In the genomic region with DNA sequence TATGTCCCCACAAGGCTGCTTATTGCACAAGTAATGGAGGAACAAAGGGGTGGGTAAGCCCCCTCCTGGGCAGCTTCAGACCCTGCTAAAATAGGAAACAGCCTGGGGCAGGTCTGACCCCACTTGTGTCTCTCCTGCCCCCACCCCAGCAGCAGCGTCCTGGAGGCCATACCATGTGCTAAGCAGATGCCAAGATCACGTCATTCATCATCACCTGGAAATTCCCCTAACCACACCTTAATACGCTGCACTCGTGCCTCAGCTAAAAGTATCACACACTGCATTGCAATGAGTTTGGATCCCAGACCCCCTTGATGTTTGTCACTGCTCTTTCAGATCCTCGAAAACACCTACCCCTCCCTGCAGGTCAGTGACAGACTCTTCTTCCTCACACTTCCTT, we compare ENCODE assay signal across 13 cellular contexts. TPM values are rescaled to one million over a fixed set of nuclear protein-coding genes. Genes with fewer than 3 reads are reported as not detected.
A peak's percentile ranks its signal among the peaks of the same experiment; 100 is the strongest.
DNase-seq lines count a peak whose midpoint lies in the region; ATAC-seq and TF ChIP-seq lines count a peak whose summit lies in the region.
"Had no signal": no experiment of that assay in that cellular context is flagged by ENCODE, and none has a peak within 500 bp of the region (broad histone marks: within the 10 kb centered on the region; RNA-seq: fewer than 3 reads in every experiment).

No MANE protein-coding gene starts in this region.

- TF ChIP-seq CTCF in smooth muscle cell (IDR thresholded peaks at IDR 0.05; ENCODE audit: borderline replicate concordance, insufficient read depth, poor library complexity, severe bottlenecking): no peak

- no peaks in the 10 kb centered on the region for H4K20me1 ChIP-seq in smooth muscle cell (ENCODE audit: low read depth)

- no peaks in the 10 kb centered on the region for H3K79me2 ChIP-seq in smooth muscle cell (ENCODE audit: low read depth)

- H3K27me3 ChIP-seq in smooth muscle cell (ENCODE audit: low read depth): peaks cover 81% of the 10 kb centered on the region
- H3K27me3 ChIP-seq: ascending aorta, transverse colon had no signal

- no peak overlapping the region for H3K4me2 ChIP-seq in smooth muscle cell

- DNase-seq in activated naive CD4-positive, alpha-beta T cell treated with Interleukin-2 at 50 U/mL for 16 hours: peak; percentile 6
- DNase-seq in activated naive CD4-positive, alpha-beta T cell (lab: John Stamatoyannopoulos, UW): no peak
- DNase-seq in HK-2 (ENCODE audit: unreplicated experiment): peak; percentile 14
- peak; percentile 38 for DNase-seq in central memory CD4-positive, alpha-beta T cell
- DNase-seq in stimulated activated naive CD8-positive, alpha-beta T cell treated with anti-CD3 and anti-CD28 coated beads, Interleukin-15, Interleukin-2, amounts not matched to agents 100 U/mL and 50 U/mL, for 24 hours: peak; percentile 16
- no peak for DNase-seq in germinal center (ENCODE audit: low spot score)
- no peak for DNase-seq in smooth muscle cell (lab: John Stamatoyannopoulos, UW; ENCODE audit: unreplicated experiment)
- DNase-seq: NCI-H748 treated with DMSO at 0.1 percent for 48 hours, transverse colon had no signal

- H2AFZ ChIP-seq in smooth muscle cell (ENCODE audit: low read depth): no peak overlapping the region

- no peak overlapping the region for H3K4me3 ChIP-seq in smooth muscle cell
- H3K4me3 ChIP-seq: ascending aorta, transverse colon had no signal

- no peak overlapping the region for H3K27ac ChIP-seq in smooth muscle cell (ENCODE audit: low read depth)
- H3K27ac ChIP-seq: ascending aorta, transverse colon had no signal

- peak; percentile 82 for ATAC-seq in stimulated activated naive CD8-positive, alpha-beta T cell treated with anti-CD3 and anti-CD28 coated beads, Interleukin-15, Interleukin-2, amounts not matched to agents 100 U/mL and 50 U/mL, for 24 hours
- ATAC-seq in GM21529 (IDR thresholded peaks at IDR 0.05; ENCODE audit: unreplicated experiment): no peak

- H3K9me3 ChIP-seq in smooth muscle cell (replicated peaks; ENCODE audit: low read depth): no peaks in the 10 kb centered on the region
- H3K9me3 ChIP-seq: ascending aorta, transverse colon had no signal

- no peaks in the 10 kb centered on the region for H3K36me3 ChIP-seq in smooth muscle cell (ENCODE audit: low read depth)
- H3K36me3 ChIP-seq: ascending aorta, transverse colon had no signal

- no peaks in the 10 kb centered on the region for H3K4me1 ChIP-seq in smooth muscle cell (ENCODE audit: low read depth)
- H3K4me1 ChIP-seq: ascending aorta, transverse colon had no signal

- 65% methylated on average over 5 of the region's 5 CpGs for WGBS in smooth muscle cell (ENCODE audit: low lambda C conversion rate)

- no peaks in the 10 kb centered on the region for H3F3A ChIP-seq in smooth muscle cell (ENCODE audit: low read depth)

- no peak overlapping the region for H3K9ac ChIP-seq in smooth muscle cell (ENCODE audit: low read depth)

RNA-seq across cellular contexts. Expression of a gene that starts 27.8 kb away (rescaled TPM):
- total RNA-seq in smooth muscle cell: not detected in 2 replicates
- polyA plus RNA-seq in smooth muscle cell: not detected in 2 replicates
- total RNA-seq: activated CD4-positive, alpha-beta T cell treated with anti-CD3 and anti-CD28 coated beads, Interleukin-2, amount 10 ng/mL, durations not matched to agents 7 days and 5 days; ascending aorta; pulmonary artery endothelial cell; transverse colon had no signal

RNA-seq across cellular contexts. Expression of a gene that starts 57.6 kb away (rescaled TPM):
- total RNA-seq in smooth muscle cell: not detected in 2 replicates
- polyA plus RNA-seq in smooth muscle cell: not detected in 2 replicates
- total RNA-seq: activated CD4-positive, alpha-beta T cell treated with anti-CD3 and anti-CD28 coated beads, Interleukin-2, amount 10 ng/mL, durations not matched to agents 7 days and 5 days; ascending aorta; pulmonary artery endothelial cell had no signal

Comparison
In these comparisons a context has a peak if more than half of its experiments do, and no peak if none do; other contexts are left out.
1. DNase-seq: peak in activated naive CD4-positive, alpha-beta T cell treated with Interleukin-2 at 50 U/mL for 16 hours (single experiment), HK-2 (single experiment), central memory CD4-positive, alpha-beta T cell (single experiment) and stimulated activated naive CD8-positive, alpha-beta T cell treated with anti-CD3 and anti-CD28 coated beads, Interleukin-15, Interleukin-2, amounts not matched to agents 100 U/mL and 50 U/mL, for 24 hours (single experiment); none in activated naive CD4-positive, alpha-beta T cell (0 of 4), germinal center (single experiment) and smooth muscle cell (single experiment).